In genomic region chr12:115837220-115837619, GRCh38 we compare ENCODE assay signal across 1 cellular context.
TF ChIP-seq lines count a peak whose summit lies in the region.

No MANE protein-coding gene starts in this region.

TF ChIP-seq in K562, 482 proteins besides CTCF, POLR2A, EP300 and RAD21 (continued from another document):
- TF ChIP-seq RNF219 (CRISPR knock-in tag; IDR thresholded peaks at IDR 0.05) (no peak), ZNF12 (CRISPR knock-in tag; IDR thresholded peaks at IDR 0.05) (no peak)
